Comparison of ENCODE assay signal across 1 cellular context in genomic region chr10:44959243-44960097, GRCh38.
TF ChIP-seq lines count a peak whose summit lies in the region.

Gene RASSF4, plus strand, starts transcription at chr10:44959802. Its CDS starts 10,401 bp downstream, at chr10:44970203.

TF ChIP-seq in SK-N-SH, 30 proteins besides CTCF, POLR2A, EP300 and RAD21 (continued from another document):
- TF ChIP-seq REST (IDR thresholded peaks at IDR 0.05; ENCODE audit: low read depth, low read length) = no peak
- TF ChIP-seq, protein P1, sequence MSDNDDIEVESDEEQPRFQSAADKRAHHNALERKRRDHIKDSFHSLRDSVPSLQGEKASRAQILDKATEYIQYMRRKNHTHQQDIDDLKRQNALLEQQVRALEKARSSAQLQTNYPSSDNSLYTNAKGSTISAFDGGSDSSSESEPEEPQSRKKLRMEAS (IDR thresholded peaks at IDR 0.05; ENCODE audit: low read depth) = peak; percentile 51; the same call in 1 of the 2 replicates
